Comparison of ENCODE assay signal across 14 cellular contexts in the genomic region with DNA sequence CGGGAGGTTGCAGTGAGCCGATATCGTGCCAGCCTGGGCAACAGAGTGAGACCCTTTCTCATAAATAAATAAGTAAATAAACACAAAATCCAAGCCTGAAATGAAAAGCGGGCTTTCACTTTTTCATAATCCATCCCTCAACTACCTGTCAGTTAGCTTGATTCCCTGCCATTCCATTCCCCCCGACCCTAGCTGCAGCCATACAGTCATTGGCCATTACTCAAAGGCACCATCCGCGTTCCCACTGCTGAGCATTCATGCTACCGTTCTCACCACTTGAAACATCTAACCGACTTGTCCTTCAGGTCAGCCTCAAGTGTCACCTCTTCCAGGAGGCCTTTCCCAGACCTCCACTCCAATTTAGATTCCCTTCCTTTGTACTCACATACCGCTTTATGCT. TPM values are rescaled to one million over a fixed set of nuclear protein-coding genes. Genes with fewer than 3 reads are reported as not detected.
DNase-seq lines count a peak whose midpoint lies in the region; ATAC-seq and TF ChIP-seq lines count a peak whose summit lies in the region.
"Had no signal": no experiment of that assay in that cellular context is flagged by ENCODE, and none has a peak within 500 bp of the region (broad histone marks: within the 10 kb centered on the region; RNA-seq: fewer than 3 reads in every experiment).

No MANE protein-coding gene starts in this region.

- in situ Hi-C loops in gastrocnemius medialis (cut with MboI; ENCODE audit: low sequenced_read_pairs in 4 of 4), result loop anchor here (25.0 kb wide), 5 partner anchors 252 to 902 kb away; a partner anchor contains a TSS

- H3K4me1 ChIP-seq in CD4-positive, CD25-positive, alpha-beta regulatory T cell (ENCODE audit: control insufficient read depth, insufficient read depth, low read length, poor library complexity, severe bottlenecking), result peaks cover 29% of the 10 kb centered on the region
- H3K4me1 ChIP-seq in CD8-positive, alpha-beta memory T cell (ENCODE audit: insufficient read depth, low read length), result peaks cover 23% of the 10 kb centered on the region
- H3K4me1 ChIP-seq in naive thymus-derived CD4-positive, alpha-beta T cell (ENCODE audit: control insufficient read depth in 2 of 2, insufficient read depth in 2 of 2, low read length in 2 of 2), result peaks cover 15% of the 10 kb centered on the region in 2 donors
- H3K4me1 ChIP-seq in gastrocnemius medialis, result peaks cover 20 to 23% of the 10 kb centered on the region in 2 donors
- H3K4me1 ChIP-seq: prostate gland had no signal

- no peak for DNase-seq in CD4-positive, CD25-positive, alpha-beta regulatory T cell
- DNase-seq in CD8-positive, alpha-beta memory T cell, result no peak
- no peak for DNase-seq in activated T-helper 1 cell treated with anti-CD3 and anti-CD28 coated beads, Interleukin-12 subunit alpha, Interleukin-12 subunit beta, Interleukin-2, Interleukin-4 antibody, amounts not matched to agents 30 ng/mL and 10 ng/mL and 1 ng/mL, durations not matched to agents 14 hours and 24 hours and 36 hours (ENCODE audit: low spot score)
- no peak for DNase-seq in naive thymus-derived CD4-positive, alpha-beta T cell
- DNase-seq in gastrocnemius medialis, result no peak
- DNase-seq in left colon, result no peak
- DNase-seq: IMR-90, mucosa of descending colon, NCI-H1436, NCI-H2227 treated with DMSO at 0.1 percent for 48 hours, SHP77 treated with DMSO at 0.1 percent for 48 hours, spleen had no signal

- peak overlapping the region; percentile 63 to 90 (median 84) for H3K4me3 Mint-ChIP-seq in CD4-positive, CD25-positive, alpha-beta regulatory T cell
- peak overlapping the region; percentile 64 to 97 (median 73) for H3K4me3 Mint-ChIP-seq in CD8-positive, alpha-beta memory T cell
- peak overlapping the region; percentile 61 for H3K4me3 Mint-ChIP-seq in activated T-helper 1 cell treated with anti-CD3 and anti-CD28 coated beads, Interleukin-12 subunit alpha, Interleukin-12 subunit beta, Interleukin-2, Interleukin-4 antibody, amounts not matched to agents 30 ng/mL and 10 ng/mL and 1 ng/mL, durations not matched to agents 14 hours and 24 hours and 36 hours
- H3K4me3 Mint-ChIP-seq in naive thymus-derived CD4-positive, alpha-beta T cell, result peak overlapping the region; percentile 36 to 98 (median 70)

- CTCF ChIA-PET in CD8-positive, alpha-beta memory T cell (lab: Charles Lee), result interaction anchor here (1.7 to 2.5 kb wide), 8 partner anchors 10 to 416 kb away, joined by 5 to 14 read pairs (median 10); no protein-coding TSS in a partner anchor
- CTCF ChIA-PET in naive thymus-derived CD4-positive, alpha-beta T cell (lab: Charles Lee), result interaction anchor here (1.2 to 2.9 kb wide), 4 partner anchors 10 to 132 kb away, joined by 3 to 11 read pairs (median 6); a partner anchor contains a TSS

- TF ChIP-seq CTCF in gastrocnemius medialis (IDR thresholded peaks at IDR 0.05 in 4 of 5, conservative IDR thresholded peaks at IDR 0.05 in 1 of 5), result no peak

- H3K27me3 Mint-ChIP-seq in CD4-positive, CD25-positive, alpha-beta regulatory T cell, result peaks cover 6% of the 10 kb centered on the region
- H3K27me3 Mint-ChIP-seq in CD8-positive, alpha-beta memory T cell, result peaks cover 0 to 2% of the 10 kb centered on the region in 2 donors
- no peaks in the 10 kb centered on the region for H3K27me3 Mint-ChIP-seq in activated T-helper 1 cell treated with anti-CD3 and anti-CD28 coated beads, Interleukin-12 subunit alpha, Interleukin-12 subunit beta, Interleukin-2, Interleukin-4 antibody, amounts not matched to agents 30 ng/mL and 10 ng/mL and 1 ng/mL, durations not matched to agents 14 hours and 24 hours and 36 hours (ENCODE audit: insufficient read depth)
- H3K27me3 Mint-ChIP-seq in naive thymus-derived CD4-positive, alpha-beta T cell, result peaks cover 0 to 5% (median 0%) of the 10 kb centered on the region in 5 donors

- POLR2A ChIA-PET in CD8-positive, alpha-beta memory T cell (lab: Charles Lee), result no interaction called here
- POLR2A ChIA-PET in naive thymus-derived CD4-positive, alpha-beta T cell (lab: Charles Lee), result no interaction called here

- no peaks in the 10 kb centered on the region for H3K9me3 ChIP-seq in CD4-positive, CD25-positive, alpha-beta regulatory T cell (ENCODE audit: control insufficient read depth in 2 of 2, low read length in 2 of 2)
- H3K9me3 ChIP-seq in CD8-positive, alpha-beta memory T cell (ENCODE audit: low read length), result no peaks in the 10 kb centered on the region
- H3K9me3 ChIP-seq in naive thymus-derived CD4-positive, alpha-beta T cell (ENCODE audit: control insufficient read depth in 2 of 3, low read length in 3 of 3), result no peaks in the 10 kb centered on the region
- H3K9me3 ChIP-seq in gastrocnemius medialis, result no peaks in the 10 kb centered on the region
- H3K9me3 ChIP-seq: mucosa of descending colon, prostate gland, spleen had no signal

- H3K27me3 ChIP-seq in CD4-positive, CD25-positive, alpha-beta regulatory T cell (ENCODE audit: control insufficient read depth, insufficient read depth, low read length), result no peaks in the 10 kb centered on the region
- H3K27me3 ChIP-seq in CD8-positive, alpha-beta memory T cell (ENCODE audit: insufficient read depth, low read length, poor library complexity, severe bottlenecking), result no peaks in the 10 kb centered on the region
- H3K27me3 ChIP-seq in naive thymus-derived CD4-positive, alpha-beta T cell (ENCODE audit: control insufficient read depth in 2 of 2, insufficient read depth in 2 of 2, low read length in 2 of 2), result no peaks in the 10 kb centered on the region
- H3K27me3 ChIP-seq in gastrocnemius medialis, result no peaks in the 10 kb centered on the region
- H3K27me3 ChIP-seq: spleen had no signal

- H3K9me3 Mint-ChIP-seq in CD4-positive, CD25-positive, alpha-beta regulatory T cell, result no peaks in the 10 kb centered on the region
- H3K9me3 Mint-ChIP-seq in CD8-positive, alpha-beta memory T cell, result no peaks in the 10 kb centered on the region
- no peaks in the 10 kb centered on the region for H3K9me3 Mint-ChIP-seq in activated T-helper 1 cell treated with anti-CD3 and anti-CD28 coated beads, Interleukin-12 subunit alpha, Interleukin-12 subunit beta, Interleukin-2, Interleukin-4 antibody, amounts not matched to agents 30 ng/mL and 10 ng/mL and 1 ng/mL, durations not matched to agents 14 hours and 24 hours and 36 hours
- H3K9me3 Mint-ChIP-seq in naive thymus-derived CD4-positive, alpha-beta T cell, result no peaks in the 10 kb centered on the region

- intact Hi-C loops in activated T-helper 1 cell treated with anti-CD3 and anti-CD28 coated beads, Interleukin-12 subunit alpha, Interleukin-12 subunit beta, Interleukin-2, Interleukin-4 antibody, amounts not matched to agents 30 ng/mL and 10 ng/mL and 1 ng/mL, durations not matched to agents 14 hours and 24 hours and 36 hours (cut with micrococcal nuclease), result loop anchor here (1.0 to 2.0 kb wide), 3 partner anchors 10 to 763 kb away; no protein-coding TSS in a partner anchor
- intact Hi-C loops in naive thymus-derived CD4-positive, alpha-beta T cell (cut with micrococcal nuclease), result loop anchor here (2.0 to 10.0 kb wide), 7 partner anchors 251 to 929 kb away; a partner anchor contains a TSS
- intact Hi-C loops in gastrocnemius medialis (cut with DNase I; ENCODE audit: low total_unique reads), result loop anchor here (2.0 to 10.0 kb wide), 3 partner anchors 363 to 621 kb away; a partner anchor contains a TSS
- intact Hi-C loops in left colon (cut with DNase I, micrococcal nuclease), result no loop called here

- H3K4me3 ChIP-seq in CD4-positive, CD25-positive, alpha-beta regulatory T cell (ENCODE audit: low read depth, low read length), result no peak overlapping the region
- no peak overlapping the region for H3K4me3 ChIP-seq in CD8-positive, alpha-beta memory T cell (ENCODE audit: low read length)
- H3K4me3 ChIP-seq in naive thymus-derived CD4-positive, alpha-beta T cell (ENCODE audit: low read length), result no peak overlapping the region
- no peak overlapping the region for H3K4me3 ChIP-seq in gastrocnemius medialis
- H3K4me3 ChIP-seq: mucosa of descending colon had no signal

- peaks cover 21 to 46% (median 30%) of the 10 kb centered on the region in 4 donors for H3K4me1 Mint-ChIP-seq in CD4-positive, CD25-positive, alpha-beta regulatory T cell
- H3K4me1 Mint-ChIP-seq in CD8-positive, alpha-beta memory T cell, result peaks cover 35 to 45% (median 41%) of the 10 kb centered on the region in 3 donors
- H3K4me1 Mint-ChIP-seq in activated T-helper 1 cell treated with anti-CD3 and anti-CD28 coated beads, Interleukin-12 subunit alpha, Interleukin-12 subunit beta, Interleukin-2, Interleukin-4 antibody, amounts not matched to agents 30 ng/mL and 10 ng/mL and 1 ng/mL, durations not matched to agents 14 hours and 24 hours and 36 hours (ENCODE audit: low read depth), result peaks cover 35% of the 10 kb centered on the region
- H3K4me1 Mint-ChIP-seq in naive thymus-derived CD4-positive, alpha-beta T cell, result peaks cover 15 to 44% (median 35%) of the 10 kb centered on the region in 7 donors

- ATAC-seq in CD4-positive, CD25-positive, alpha-beta regulatory T cell (ENCODE audit: low read depth in 2 of 2), result no peak
- ATAC-seq in naive thymus-derived CD4-positive, alpha-beta T cell, result no peak
- ATAC-seq in GM21576 (IDR thresholded peaks at IDR 0.05; ENCODE audit: unreplicated experiment) (no peak), gastrocnemius medialis (no peak), left colon (no peak)

- H3K27ac ChIP-seq in CD4-positive, CD25-positive, alpha-beta regulatory T cell (ENCODE audit: insufficient read depth, low read length, poor library complexity, severe bottlenecking), result no peak overlapping the region
- H3K27ac ChIP-seq in CD8-positive, alpha-beta memory T cell (ENCODE audit: low read depth, low read length), result no peak overlapping the region
- no peak overlapping the region for H3K27ac ChIP-seq in naive thymus-derived CD4-positive, alpha-beta T cell (ENCODE audit: low read depth, low read length)
- H3K27ac ChIP-seq in gastrocnemius medialis, result no peak overlapping the region

- H3K27ac Mint-ChIP-seq in CD4-positive, CD25-positive, alpha-beta regulatory T cell, result peak overlapping the region in 2 of 3 donors; percentile 21 to 72
- H3K27ac Mint-ChIP-seq in CD8-positive, alpha-beta memory T cell, result peak overlapping the region in 5 of 8 donors; percentile 23 to 88 (median 74)
- H3K27ac Mint-ChIP-seq in activated T-helper 1 cell treated with anti-CD3 and anti-CD28 coated beads, Interleukin-12 subunit alpha, Interleukin-12 subunit beta, Interleukin-2, Interleukin-4 antibody, amounts not matched to agents 30 ng/mL and 10 ng/mL and 1 ng/mL, durations not matched to agents 14 hours and 24 hours and 36 hours, result peak overlapping the region; percentile 64
- peak overlapping the region in 5 of 9 donors; percentile 32 to 87 (median 72) for H3K27ac Mint-ChIP-seq in naive thymus-derived CD4-positive, alpha-beta T cell

- peaks cover 4% of the 10 kb centered on the region for H3K36me3 Mint-ChIP-seq in CD4-positive, CD25-positive, alpha-beta regulatory T cell
- peaks cover 0 to 9% (median 3%) of the 10 kb centered on the region in 3 donors for H3K36me3 Mint-ChIP-seq in CD8-positive, alpha-beta memory T cell
- peaks cover 6% of the 10 kb centered on the region for H3K36me3 Mint-ChIP-seq in activated T-helper 1 cell treated with anti-CD3 and anti-CD28 coated beads, Interleukin-12 subunit alpha, Interleukin-12 subunit beta, Interleukin-2, Interleukin-4 antibody, amounts not matched to agents 30 ng/mL and 10 ng/mL and 1 ng/mL, durations not matched to agents 14 hours and 24 hours and 36 hours (ENCODE audit: low read depth)
- no peaks in the 10 kb centered on the region for H3K36me3 Mint-ChIP-seq in naive thymus-derived CD4-positive, alpha-beta T cell

- no peak for TF ChIP-seq POLR2A in gastrocnemius medialis (IDR thresholded peaks at IDR 0.05)

- peaks cover 2% of the 10 kb centered on the region for H3K36me3 ChIP-seq in CD4-positive, CD25-positive, alpha-beta regulatory T cell (ENCODE audit: control insufficient read depth, insufficient read depth, low read length)
- H3K36me3 ChIP-seq in CD8-positive, alpha-beta memory T cell (ENCODE audit: insufficient read depth, low read length), result no peaks in the 10 kb centered on the region
- peaks cover 0 to 5% (median 0%) of the 10 kb centered on the region in 3 experiments for H3K36me3 ChIP-seq in naive thymus-derived CD4-positive, alpha-beta T cell (ENCODE audit: control insufficient read depth in 2 of 3, insufficient read depth in 3 of 3, low read length in 3 of 3)
- no peaks in the 10 kb centered on the region for H3K36me3 ChIP-seq in gastrocnemius medialis
- H3K36me3 ChIP-seq: prostate gland had no signal

RNA-seq across cellular contexts. Expression of a gene that starts 1.1 kb away (rescaled TPM):
- total RNA-seq in CD4-positive, CD25-positive, alpha-beta regulatory T cell, result 45.6 TPM
- 100 to 1,000 TPM; 101 to 119 (median 116) TPM for polyA plus RNA-seq in CD4-positive, CD25-positive, alpha-beta regulatory T cell
- 10 to 100 TPM; 95.9 to 98.1 TPM for total RNA-seq in CD8-positive, alpha-beta memory T cell
- 93.4 TPM for polyA plus RNA-seq in CD8-positive, alpha-beta memory T cell
- 93.7 and 98.2 TPM in 2 replicates for total RNA-seq in activated T-helper 1 cell treated with anti-CD3 and anti-CD28 coated beads, Interleukin-12 subunit alpha, Interleukin-12 subunit beta, Interleukin-2, Interleukin-4 antibody, amounts not matched to agents 30 ng/mL and 10 ng/mL and 1 ng/mL, durations not matched to agents 14 hours and 24 hours and 36 hours
- total RNA-seq in naive thymus-derived CD4-positive, alpha-beta T cell, result 10 to 100 TPM; 41.6 to 50.4 (median 47.1) TPM
- 100 to 1,000 TPM; 123 to 130 TPM for polyA plus RNA-seq in naive thymus-derived CD4-positive, alpha-beta T cell
- total RNA-seq in gastrocnemius medialis (10 to 100 TPM; 30.5 to 49.5 (median 41.3) TPM), left colon (10 to 100 TPM; 60.6 to 78.0 TPM)

Comparison
In these comparisons a context has a peak if more than half of its experiments do, and no peak if none do; other contexts are left out.
1. intact Hi-C loops: an anchor here in activated T-helper 1 cell treated with anti-CD3 and anti-CD28 coated beads, Interleukin-12 subunit alpha, Interleukin-12 subunit beta, Interleukin-2, Interleukin-4 antibody, amounts not matched to agents 30 ng/mL and 10 ng/mL and 1 ng/mL, durations not matched to agents 14 hours and 24 hours and 36 hours (1.0 to 2.0 kb wide), naive thymus-derived CD4-positive, alpha-beta T cell (2.0 to 10.0 kb wide) and gastrocnemius medialis (2.0 to 10.0 kb wide); none called in left colon.